8 cellular contexts compared by ENCODE assay signal in the genomic region with DNA sequence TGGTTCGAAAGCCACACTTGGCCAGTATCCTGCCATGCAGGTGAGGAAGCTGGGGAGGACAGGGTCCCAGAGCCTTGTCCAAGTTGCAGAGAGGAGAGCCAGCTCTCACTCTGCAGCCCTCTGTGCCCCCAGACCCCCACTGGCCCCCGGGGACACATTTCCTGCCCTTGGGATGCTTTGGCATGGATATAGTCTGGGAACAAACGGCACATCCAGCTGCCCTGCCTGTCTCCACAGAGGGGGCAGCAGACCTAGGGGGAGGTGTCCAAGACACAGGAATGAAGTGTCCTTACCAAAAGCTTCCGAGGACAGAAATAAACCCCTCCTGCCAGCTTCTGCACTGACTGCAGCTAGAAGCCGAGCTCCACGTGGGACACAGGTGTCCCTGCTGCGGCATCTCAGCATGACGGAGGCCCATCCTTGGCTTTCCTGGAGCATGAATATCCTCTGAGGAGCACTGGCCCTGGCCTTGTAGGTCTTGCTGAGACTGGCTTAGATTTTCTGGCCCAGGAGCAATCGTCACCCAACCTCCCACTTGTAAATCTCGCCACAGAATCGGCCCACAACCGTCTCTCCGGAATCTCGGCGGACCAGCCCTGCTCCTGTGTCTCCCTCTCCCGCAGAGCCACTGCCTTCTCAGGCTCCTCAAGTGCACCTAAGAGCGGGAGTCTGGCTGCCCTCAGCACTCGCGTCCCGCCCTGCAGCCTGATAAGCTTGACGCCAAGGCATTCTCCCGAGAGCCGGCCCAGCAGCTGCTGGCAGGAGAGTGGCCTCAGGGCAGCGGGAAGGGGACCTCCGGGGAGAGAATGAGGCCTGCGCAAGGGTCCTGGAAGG. TPM values are rescaled to one million over a fixed set of nuclear protein-coding genes. Genes with fewer than 3 reads are reported as not detected.
A peak's percentile ranks its signal among the peaks of the same experiment; 100 is the strongest.
DNase-seq lines count a peak whose midpoint lies in the region; ATAC-seq and TF ChIP-seq lines count a peak whose summit lies in the region.

No MANE protein-coding gene starts in this region.

- H3K36me3 ChIP-seq in right lobe of liver: no peaks in the 10 kb centered on the region

- WGBS in right lobe of liver (ENCODE audit: insufficient coverage, low coverage, low lambda C conversion rate, missing lambda C conversion rate): 4% methylated on average over 14 of the region's 26 CpGs

- H3K27ac ChIP-seq in right lobe of liver (peak overlapping the region; percentile 98 to 99 (median 99)), temporal lobe (ENCODE audit: low read depth, low read length) (peak overlapping the region; percentile 78)

- no peaks in the 10 kb centered on the region for H3K9me3 Mint-ChIP-seq in chondrocyte (ENCODE audit: low read depth)

- H3K4me1 Mint-ChIP-seq in chondrocyte (ENCODE audit: low read depth): peaks cover 45% of the 10 kb centered on the region

- H3K27me3 ChIP-seq in right lobe of liver: no peaks in the 10 kb centered on the region

- no peak for TF ChIP-seq CTCF in GM12865 (IDR thresholded peaks at IDR 0.05; ENCODE audit: insufficient read depth, low read depth, low read length, missing control alignments)
- no peak for TF ChIP-seq CTCF in chondrocyte (IDR thresholded peaks at IDR 0.05)
- no peak for TF ChIP-seq CTCF in right lobe of liver (IDR thresholded peaks at IDR 0.05)

- H3K4me3 Mint-ChIP-seq in chondrocyte (ENCODE audit: unreplicated experiment): peak overlapping the region; percentile 89

- H3K27ac Mint-ChIP-seq in chondrocyte (ENCODE audit: unreplicated experiment): peak overlapping the region; percentile 99

- peak overlapping the region; percentile 96 for H3K4me3 ChIP-seq in GM12865 (ENCODE audit: low read depth, low read length)
- H3K4me3 ChIP-seq in right lobe of liver: peak overlapping the region; percentile 82 to 90 (median 90)

- no peak for TF ChIP-seq POLR2A in right lobe of liver (IDR thresholded peaks at IDR 0.05)

- DNase-seq in A172 (ENCODE audit: low spot score) (peak; percentile 16), GM12865 (ENCODE audit: low read depth) (peak; percentile 43), RKO (ENCODE audit: low spot score) (peak; percentile 52), chondrocyte (ENCODE audit: low spot score) (no peak), right lobe of liver (no peak), ecto neural progenitor cell (ENCODE audit: low spot score) (no peak)

- ATAC-seq in right lobe of liver (peak; percentile 1 to 4 (median 2)), HG03521 (IDR thresholded peaks at IDR 0.05; ENCODE audit: unreplicated experiment) (no peak)

- peaks cover 2% of the 10 kb centered on the region for H3K36me3 Mint-ChIP-seq in chondrocyte (ENCODE audit: low read depth)

- no peaks in the 10 kb centered on the region for H3K9me3 ChIP-seq in right lobe of liver

- H3K27me3 Mint-ChIP-seq in chondrocyte (ENCODE audit: low read depth): no peaks in the 10 kb centered on the region

- intact Hi-C loops in right lobe of liver (cut with DNase I): no loop called here

- peaks cover 0 to 27% (median 13%) of the 10 kb centered on the region in 4 donors for H3K4me1 ChIP-seq in right lobe of liver

RNA-seq across cellular contexts. Expression of gene CAPN15, which starts 1.1 kb away (rescaled TPM):
- total RNA-seq in A172 (2014; rRNA removed; shearing (Covaris generic)): 53.5 and 60.0 TPM in 2 replicates
- total RNA-seq in chondrocyte (28.8 to 32.0 TPM (median 29.7 TPM) in 3 replicates), right lobe of liver (10 to 100 TPM; 17.3 to 34.3 (median 23.3) TPM), temporal lobe (9.1 TPM)

RNA-seq across cellular contexts. Expression of gene PRR35, which starts 33.8 kb away (rescaled TPM):
- not detected in 2 replicates for total RNA-seq in A172 (2014; rRNA removed; shearing (Covaris generic))
- total RNA-seq in chondrocyte (not detected in 3 replicates), right lobe of liver (not detected), temporal lobe (not detected)

RNA-seq across cellular contexts. Expression of gene NHLRC4, which starts 40.4 kb away (rescaled TPM):
- total RNA-seq in A172 (2014; rRNA removed; shearing (Covaris generic)): 0.34 TPM in 1 of 2 replicates, not detected in the other
- total RNA-seq in chondrocyte: not detected in 3 replicates
- under 1 TPM in 5 of 6 experiments, not detected in 1; 0.12 to 0.33 (median 0.28) TPM for total RNA-seq in right lobe of liver
- total RNA-seq in temporal lobe: 0.25 TPM

RNA-seq across cellular contexts. Expression of gene PIGQ, which starts 43.4 kb away (rescaled TPM):
- 76.5 and 77.1 TPM in 2 replicates for total RNA-seq in A172 (2014; rRNA removed; shearing (Covaris generic))
- total RNA-seq in chondrocyte (34.1 to 57.1 TPM (median 37.3 TPM) in 3 replicates), right lobe of liver (10 to 100 TPM; 19.5 to 32.0 (median 27.8) TPM), temporal lobe (22.1 TPM)

Comparison
In these comparisons a context has a peak if more than half of its experiments do, and no peak if none do; other contexts are left out.
1. DNase-seq: peak in A172 (single experiment), GM12865 (single experiment) and RKO (single experiment); none in chondrocyte (single experiment), right lobe of liver (0 of 3) and ecto neural progenitor cell (single experiment).